In genomic region chr13:26956532-26957142, GRCh38 we compare ENCODE assay signal across 30 cellular contexts.
A peak's percentile ranks its signal among the peaks of the same experiment; 100 is the strongest.
DNase-seq lines count a peak whose midpoint lies in the region; ATAC-seq and TF ChIP-seq lines count a peak whose summit lies in the region.
"Had no signal": no experiment of that assay in that cellular context is flagged by ENCODE, and none has a peak within 500 bp of the region (broad histone marks: within the 10 kb centered on the region; RNA-seq: fewer than 3 reads in every experiment).

No MANE protein-coding gene starts in this region.

- H3K9me3 ChIP-seq in neural progenitor cell (ENCODE audit: low read depth) (no peaks in the 10 kb centered on the region), gastroesophageal sphincter (no peaks in the 10 kb centered on the region)
- H3K9me3 ChIP-seq: neutrophil, psoas muscle, sigmoid colon, SJCRH30, tibial artery had no signal

- TF ChIP-seq CTCF in C4-2B (conservative IDR thresholded peaks at IDR 0.05) (no peak), LNCaP clone FGC (IDR thresholded peaks at IDR 0.05; ENCODE audit: control insufficient read depth, extremely low read depth, insufficient read depth) (no peak), fibroblast of villous mesenchyme (IDR thresholded peaks at IDR 0.05; ENCODE audit: insufficient read depth, low read depth, low read length) (no peak), neural progenitor cell (IDR thresholded peaks at IDR 0.05) (no peak), gastroesophageal sphincter (IDR thresholded peaks at IDR 0.05) (no peak)

- no peak overlapping the region for H3K27ac Mint-ChIP-seq in neural progenitor cell
- H3K27ac Mint-ChIP-seq: activated naive CD8-positive, alpha-beta T cell treated with anti-CD3 and anti-CD28 coated beads, Interleukin-2, amount 10 ng/mL, durations not matched to agents 7 days and 5 days; naive B cell; WTC11 had no signal

- no peak overlapping the region for H3K4me3 Mint-ChIP-seq in neural progenitor cell
- H3K4me3 Mint-ChIP-seq: activated naive CD8-positive, alpha-beta T cell treated with anti-CD3 and anti-CD28 coated beads, Interleukin-2, amount 10 ng/mL, durations not matched to agents 7 days and 5 days; naive B cell; WTC11 had no signal

- no peaks in the 10 kb centered on the region for H3F3A ChIP-seq in neural progenitor cell (ENCODE audit: low read depth)

- H3K36me3 ChIP-seq in neural progenitor cell (no peaks in the 10 kb centered on the region), gastroesophageal sphincter (no peaks in the 10 kb centered on the region)
- H3K36me3 ChIP-seq: neutrophil, sigmoid colon, SJCRH30, tibial artery had no signal

- no peak overlapping the region for H3K4me3 ChIP-seq in LNCaP clone FGC (ENCODE audit: low read depth, low read length)
- H3K4me3 ChIP-seq in fibroblast of villous mesenchyme (ENCODE audit: low read depth, low read length) = no peak overlapping the region
- no peak overlapping the region for H3K4me3 ChIP-seq in neural progenitor cell
- H3K4me3 ChIP-seq in gastroesophageal sphincter = no peak overlapping the region
- H3K4me3 ChIP-seq: psoas muscle, sigmoid colon, SJCRH30, tibial artery had no signal

- peaks cover 10% of the 10 kb centered on the region for H3K4me1 Mint-ChIP-seq in neural progenitor cell
- H3K4me1 Mint-ChIP-seq: activated naive CD8-positive, alpha-beta T cell treated with anti-CD3 and anti-CD28 coated beads, Interleukin-2, amount 10 ng/mL, durations not matched to agents 7 days and 5 days; naive B cell; WTC11 had no signal

- no peak for ATAC-seq in GM18870 (IDR thresholded peaks at IDR 0.05; ENCODE audit: unreplicated experiment)
- ATAC-seq in GM19395 (IDR thresholded peaks at IDR 0.05; ENCODE audit: unreplicated experiment) = no peak
- no peak for ATAC-seq in gastroesophageal sphincter
- ATAC-seq: psoas muscle, WTC11 had no signal

- H3K9ac ChIP-seq in neural progenitor cell = no peak overlapping the region

- TF ChIP-seq POLR2A in gastroesophageal sphincter (IDR thresholded peaks at IDR 0.05) = no peak

- H4K20me1 ChIP-seq in neural progenitor cell (ENCODE audit: low read depth) = no peaks in the 10 kb centered on the region

- DNase-seq in LNCaP clone FGC (ENCODE audit: low read depth) = peak; percentile 73
- DNase-seq in fibroblast of villous mesenchyme (ENCODE audit: low read depth) = peak; percentile 63
- DNase-seq in neural progenitor cell (ENCODE audit: low spot score) = no peak
- DNase-seq in NCI-H1694 treated with DMSO at 0.1 percent for 48 hours (lab: John Stamatoyannopoulos, UW) = no peak
- DNase-seq: 8988T; activated CD4-positive, alpha-beta T cell treated with anti-CD3 and anti-CD28 coated beads, Interleukin-2, amount 50 U/mL, for 1 hour; activated effector memory CD4-positive, alpha-beta T cell treated with anti-CD3 and anti-CD28 coated beads, Interleukin-2, amount 50 U/mL, for 16 hours; activated naive CD8-positive, alpha-beta T cell treated with anti-CD3 and anti-CD28 coated beads, Interleukin-2, amount 10 ng/mL, durations not matched to agents 7 days and 5 days; activated T-cell treated with anti-CD3 and anti-CD28 coated beads, Interleukin-2, amount 50 U/mL, for 1 hour; aorta; Calu3; mesenchymal stem cell; naive B cell; NCI-H1436 treated with DMSO at 0.1 percent for 48 hours; NCI-H446; NCI-H82; psoas muscle; RPMI8226; sigmoid colon; stimulated activated CD4-positive, alpha-beta T cell treated with anti-CD3 and anti-CD28 coated beads, Interleukin-4, amount 100 ng/mL, for 24 hours; SW 1271; T1000; tibial artery had no signal

- peaks cover 6% of the 10 kb centered on the region for H3K27me3 Mint-ChIP-seq in neural progenitor cell (ENCODE audit: insufficient read depth, low read depth)

- no peaks in the 10 kb centered on the region for H3K9me3 Mint-ChIP-seq in neural progenitor cell
- H3K9me3 Mint-ChIP-seq: activated naive CD8-positive, alpha-beta T cell treated with anti-CD3 and anti-CD28 coated beads, Interleukin-2, amount 10 ng/mL, durations not matched to agents 7 days and 5 days; naive B cell; WTC11 had no signal

- peak overlapping the region; percentile 1; the same call in 1 of the 2 replicates for H3K27ac ChIP-seq in C4-2B
- no peak overlapping the region for H3K27ac ChIP-seq in neural progenitor cell
- H3K27ac ChIP-seq in gastroesophageal sphincter = no peak overlapping the region
- H3K27ac ChIP-seq: neutrophil, psoas muscle, sigmoid colon, SJCRH30, tibial artery had no signal

- H2AFZ ChIP-seq in neural progenitor cell (replicated peaks) = peak overlapping the region; percentile 26

- H3K36me3 Mint-ChIP-seq in neural progenitor cell = no peaks in the 10 kb centered on the region
- H3K36me3 Mint-ChIP-seq: activated naive CD8-positive, alpha-beta T cell treated with anti-CD3 and anti-CD28 coated beads, Interleukin-2, amount 10 ng/mL, durations not matched to agents 7 days and 5 days; naive B cell; WTC11 had no signal

- H3K27me3 ChIP-seq in neural progenitor cell = no peaks in the 10 kb centered on the region
- H3K27me3 ChIP-seq in gastroesophageal sphincter = peaks cover 10% of the 10 kb centered on the region
- H3K27me3 ChIP-seq: neutrophil had no signal

- TF ChIP-seq EP300 in gastroesophageal sphincter (IDR thresholded peaks at IDR 0.05) = no peak

- WGBS in gastroesophageal sphincter (ENCODE audit: low coverage in 1 of 2), 2 donors = 32 to 51% methylated on average over 7 to 9 of the region's 9 CpGs

- no peaks in the 10 kb centered on the region for H3K79me2 ChIP-seq in neural progenitor cell (ENCODE audit: low read depth)

- peaks cover 12% of the 10 kb centered on the region for H3K4me1 ChIP-seq in neural progenitor cell
- no peaks in the 10 kb centered on the region for H3K4me1 ChIP-seq in gastroesophageal sphincter
- H3K4me1 ChIP-seq: psoas muscle, sigmoid colon, tibial artery had no signal

- no peak overlapping the region for H3K4me2 ChIP-seq in neural progenitor cell

Comparison
In these comparisons a context has a peak if more than half of its experiments do, and no peak if none do; other contexts are left out.
1. DNase-seq: peak in LNCaP clone FGC (single experiment) and fibroblast of villous mesenchyme (single experiment); none in neural progenitor cell (single experiment) and NCI-H1694 treated with DMSO at 0.1 percent for 48 hours (single experiment).